In the genomic region with DNA sequence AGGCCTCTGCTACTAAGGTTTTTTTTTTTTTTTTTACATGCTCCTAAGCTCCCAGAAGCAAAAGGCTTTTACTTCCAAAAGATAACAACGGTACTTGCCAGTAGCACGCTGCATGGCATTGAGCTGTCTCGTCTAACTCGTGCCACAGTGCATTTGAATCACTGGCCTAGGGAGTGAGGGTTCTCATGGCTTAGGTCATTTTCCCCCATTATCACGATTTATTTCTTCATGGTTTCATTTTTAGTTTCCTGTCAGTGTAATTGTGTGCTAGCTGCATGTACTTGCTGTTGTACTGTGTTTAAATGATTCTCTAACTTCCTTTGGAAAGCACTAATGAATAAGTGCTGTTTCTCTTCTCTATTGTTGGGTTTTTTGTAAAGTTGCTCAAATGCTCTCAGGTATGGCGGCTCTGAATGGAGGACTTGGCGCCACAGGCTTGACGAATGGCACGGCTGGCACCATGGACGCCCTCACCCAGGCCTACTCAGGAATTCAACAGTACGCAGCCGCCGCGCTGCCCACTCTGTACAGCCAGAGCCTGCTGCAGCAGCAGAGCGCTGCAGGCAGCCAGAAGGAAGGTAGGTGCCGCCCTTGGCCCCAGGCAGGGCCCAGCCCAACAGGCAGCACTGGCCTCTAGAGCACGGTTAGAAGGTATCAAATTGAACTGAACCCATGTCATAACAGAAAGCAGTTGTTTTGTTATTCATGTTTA, we compare ENCODE assay signal across 20 cellular contexts.
DNase-seq lines count a peak whose midpoint lies in the region; ATAC-seq, FAIRE-seq and TF ChIP-seq lines count a peak whose summit lies in the region.
"Had no signal": no experiment of that assay in that cellular context is flagged by ENCODE, and none has a peak within 500 bp of the region (broad histone marks: within the 10 kb centered on the region; RNA-seq: fewer than 3 reads in every experiment).

No MANE protein-coding gene starts in this region.

- no peak overlapping the region for H2BK12ac ChIP-seq in neuronal stem cell (ENCODE audit: low read length)

- H3K14ac ChIP-seq in neuronal stem cell (ENCODE audit: low read length): peak overlapping the region; percentile 73

- peak; percentile 50 for DNase-seq in activated CD8-positive, alpha-beta memory T cell treated with anti-CD3 and anti-CD28 coated beads for 24 hours
- no peak for DNase-seq in activated CD8-positive, alpha-beta memory T cell treated with anti-CD3 and anti-CD28 coated beads, Interleukin-2, amount 50 U/mL, for 4 hours
- peak in 1 of 34 experiments; percentile 4 for DNase-seq in T-cell
- DNase-seq in GM12878 (ENCODE audit: low read depth, low spot score): no peak
- no peak for DNase-seq in neuronal stem cell (ENCODE audit: low spot score)
- DNase-seq in GM19238 (ENCODE audit: insufficient read length, low spot score): no peak
- DNase-seq in NOMO-1 treated with dmso at 0.1 percent for 144 hours (lab: John Stamatoyannopoulos, UW; ENCODE audit: unreplicated experiment): no peak
- DNase-seq in activated gamma-delta T cell (lab: John Stamatoyannopoulos, UW): no peak
- DNase-seq: C1 segment of cervical spinal cord; effector CD4-positive, alpha-beta T cell; esophagus squamous epithelium; left cardiac atrium; NCI-H1417 treated with DMSO at 0.1 percent for 48 hours; NCI-H774; PC-3; retina; SIG-M5 had no signal

- H3K27me3 Mint-ChIP-seq in T-cell: no peaks in the 10 kb centered on the region

- no peak overlapping the region for H3K4ac ChIP-seq in neuronal stem cell (ENCODE audit: low read length)

- H2AK5ac ChIP-seq in neuronal stem cell (ENCODE audit: low read depth, low read length): no peak overlapping the region

- TF ChIP-seq CTCF in GM12878 (IDR thresholded peaks at IDR 0.05 in 2 of 3, conservative IDR thresholded peaks at IDR 0.05 in 1 of 3; ENCODE audit: control insufficient read depth in 2 of 3, extremely low read depth in 1 of 3, insufficient read depth in 1 of 3, low read depth in 3 of 3, low read length in 3 of 3): no peak

- H2BK15ac ChIP-seq in neuronal stem cell (ENCODE audit: low read length): no peak overlapping the region

- no peak overlapping the region for H2BK5ac ChIP-seq in neuronal stem cell (ENCODE audit: low read length)

- ATAC-seq in T-cell (replicated peaks in 1 of 4): no peak
- ATAC-seq in GM12878: no peak
- ATAC-seq: left cardiac atrium, PC-3, WTC11 had no signal

- intact Hi-C loops in GM12878 (cut with micrococcal nuclease; ENCODE audit: unreplicated experiment): no loop called here

- no peak overlapping the region for H3K9ac ChIP-seq in GM12878 (ENCODE audit: control insufficient read depth, insufficient read depth, low read length)
- H3K9ac ChIP-seq in neuronal stem cell (ENCODE audit: low read depth, low read length, poor library complexity): no peak overlapping the region

- BruUV-seq in GM12878 (replicated peaks; lab: Mats Ljungman, UMichigan): no TSS peak

- H4K8ac ChIP-seq in neuronal stem cell (ENCODE audit: low read depth, low read length): no peak overlapping the region

- no peak overlapping the region for H3K4me2 ChIP-seq in GM12878 (ENCODE audit: control insufficient read depth, insufficient read depth)
- no peak overlapping the region for H3K4me2 ChIP-seq in neuronal stem cell (ENCODE audit: insufficient read depth, low read length, poor library complexity, severe bottlenecking)

- H3K79me1 ChIP-seq in neuronal stem cell (ENCODE audit: low read depth, low read length): no peaks in the 10 kb centered on the region

- H3K27ac Mint-ChIP-seq in T-cell: peak overlapping the region; percentile 72 to 83
- H3K27ac Mint-ChIP-seq: WTC11 had no signal

- H2AFZ ChIP-seq in GM12878 (ENCODE audit: control insufficient read depth, low read depth, low read length) (no peak overlapping the region), neuronal stem cell (ENCODE audit: low read length) (no peak overlapping the region)

- peaks cover 84% of the 10 kb centered on the region for H3K36me3 Mint-ChIP-seq in T-cell

- no peak for TF ChIP-seq EP300 in GM12878 (IDR thresholded peaks at IDR 0.05; ENCODE audit: borderline replicate concordance in 1 of 2, control insufficient read depth in 1 of 2, low read depth in 2 of 2, low read length in 2 of 2)

- 92% methylated on average over 17 of the region's 17 CpGs for WGBS in GM12878 (ENCODE audit: insufficient coverage, insufficient replicate concordance, low lambda C conversion rate, missing lambda C conversion rate)
- WGBS in neuronal stem cell (ENCODE audit: extremely low coverage in 2 of 2, insufficient read length in 2 of 2, insufficient replicate concordance in 1 of 2), 2 donors: no CpG with 5 or more reads among the region's 17 CpGs

- in situ Hi-C loops in GM12878 (cut with MboI): no loop called here

- no peaks in the 10 kb centered on the region for H3K79me2 ChIP-seq in GM12878 (ENCODE audit: control insufficient read depth, insufficient read depth, low read length)

- POLR2A ChIA-PET in T-cell (lab: Charles Lee): interaction anchor here (0.6 to 1.0 kb wide), 3 partner anchors 10 to 309 kb away, joined by 4 to 7 read pairs (median 5); no protein-coding TSS in a partner anchor
- POLR2A ChIA-PET in GM12878 (lab: Charles Lee): no interaction called here

- H3K4me1 ChIP-seq in GM12878 (ENCODE audit: control insufficient read depth, insufficient read depth, low read length) (peaks cover 26% of the 10 kb centered on the region), neuronal stem cell (ENCODE audit: control insufficient read depth in 2 of 2, insufficient read depth in 1 of 2, low read depth in 1 of 2, low read length in 2 of 2) (peaks cover 1 to 18% of the 10 kb centered on the region in 2 donors)
- H3K4me1 ChIP-seq: esophagus squamous epithelium, HAP-1 had no signal

- peak overlapping the region; percentile 35 for H3K23ac ChIP-seq in neuronal stem cell (ENCODE audit: low read depth, low read length, poor library complexity)

- peak; percentile 58 for TF ChIP-seq POLR2A in GM12878 (IDR thresholded peaks at IDR 0.05; ENCODE audit: low read depth, low read length)

- RAD21 ChIA-PET in GM12878 (lab: Charles Lee; ENCODE audit: unreplicated experiment): no interaction called here

- no peak overlapping the region for H4K91ac ChIP-seq in neuronal stem cell (ENCODE audit: low read depth, low read length, poor library complexity)

- SMC1A ChIA-PET in GM12878 (lab: Charles Lee; ENCODE audit: uncharacterized antibody, unreplicated experiment): no interaction called here

- H3K4me1 Mint-ChIP-seq in T-cell: peaks cover 53 to 61% (median 61%) of the 10 kb centered on the region in 3 donors

- H3K4me3 ChIP-seq in GM12878: no peak overlapping the region
- H3K4me3 ChIP-seq in neuronal stem cell (ENCODE audit: low read length in 2 of 2): no peak overlapping the region
- H3K4me3 ChIP-seq: esophagus squamous epithelium, HAP-1 had no signal

- H3K36me3 ChIP-seq in GM12878 (ENCODE audit: control insufficient read depth in 2 of 2, insufficient read depth in 2 of 2, low read length in 1 of 2): peaks cover 40 to 61% of the 10 kb centered on the region in 2 experiments
- peaks cover 5 to 12% of the 10 kb centered on the region in 2 donors for H3K36me3 ChIP-seq in neuronal stem cell (replicated peaks in 1 of 2; ENCODE audit: control insufficient read depth in 2 of 2, insufficient read depth in 2 of 2, low read length in 2 of 2)

- H2BK120ac ChIP-seq in neuronal stem cell (ENCODE audit: low read depth, low read length): no peak overlapping the region

- TF ChIP-seq RAD21 in GM12878 (IDR thresholded peaks at IDR 0.05; ENCODE audit: insufficient read depth, low read depth, low read length): no peak

- H3K9me3 ChIP-seq in GM12878 (replicated peaks; ENCODE audit: control insufficient read depth, insufficient read depth, low read length): no peaks in the 10 kb centered on the region
- H3K9me3 ChIP-seq in neuronal stem cell (replicated peaks in 1 of 2; ENCODE audit: control insufficient read depth in 2 of 2, insufficient read depth in 1 of 2, low read depth in 1 of 2, low read length in 2 of 2): no peaks in the 10 kb centered on the region
- H3K9me3 ChIP-seq: esophagus squamous epithelium, HAP-1 had no signal

- no peaks in the 10 kb centered on the region for H3K9me3 Mint-ChIP-seq in T-cell
- H3K9me3 Mint-ChIP-seq: WTC11 had no signal

- H3K27me3 ChIP-seq in GM12878 (replicated peaks in 1 of 2; ENCODE audit: control insufficient read depth in 2 of 2, insufficient read depth in 2 of 2, low read length in 1 of 2) (no peaks in the 10 kb centered on the region), neuronal stem cell (ENCODE audit: control insufficient read depth in 3 of 3, insufficient read depth in 3 of 3, low read depth in 1 of 3, low read length in 3 of 3) (no peaks in the 10 kb centered on the region)
- H3K27me3 ChIP-seq: esophagus squamous epithelium, neutrophil had no signal

- no peak overlapping the region for H3K18ac ChIP-seq in neuronal stem cell (ENCODE audit: low read length)

- CTCF ChIA-PET in T-cell (lab: Charles Lee) (interaction anchor here in 1 of 2 donors (0.6 kb wide), 2 partner anchors 51 to 131 kb away, joined by 3 read pairs; no protein-coding TSS in a partner anchor), GM12878 (lab: Yijun Ruan, JAX) (interaction anchor here (1.4 kb wide), 1 partner anchor 8 kb away, joined by 4 read pairs; no protein-coding TSS in a partner anchor)

- H3K27ac ChIP-seq in GM12878 (ENCODE audit: control insufficient read depth, insufficient read depth) (no peak overlapping the region), neuronal stem cell (replicated peaks; ENCODE audit: low read length) (no peak overlapping the region)
- H3K27ac ChIP-seq: esophagus squamous epithelium had no signal

- H3K4me3 Mint-ChIP-seq in T-cell: no peak overlapping the region
- H3K4me3 Mint-ChIP-seq: WTC11 had no signal

- no peaks in the 10 kb centered on the region for H4K20me1 ChIP-seq in GM12878 (ENCODE audit: control insufficient read depth, insufficient read depth)

- no peak for FAIRE-seq in GM12878 (lab: Jason Lieb, UNC)

TF ChIP-seq in GM12878, 131 proteins besides CTCF, POLR2A, EP300 and RAD21:
- TF ChIP-seq, protein P1, sequence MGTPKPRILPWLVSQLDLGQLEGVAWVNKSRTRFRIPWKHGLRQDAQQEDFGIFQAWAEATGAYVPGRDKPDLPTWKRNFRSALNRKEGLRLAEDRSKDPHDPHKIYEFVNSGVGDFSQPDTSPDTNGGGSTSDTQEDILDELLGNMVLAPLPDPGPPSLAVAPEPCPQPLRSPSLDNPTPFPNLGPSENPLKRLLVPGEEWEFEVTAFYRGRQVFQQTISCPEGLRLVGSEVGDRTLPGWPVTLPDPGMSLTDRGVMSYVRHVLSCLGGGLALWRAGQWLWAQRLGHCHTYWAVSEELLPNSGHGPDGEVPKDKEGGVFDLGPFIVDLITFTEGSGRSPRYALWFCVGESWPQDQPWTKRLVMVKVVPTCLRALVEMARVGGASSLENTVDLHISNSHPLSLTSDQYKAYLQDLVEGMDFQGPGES (IDR thresholded peaks at IDR 0.05): no peak
- TF ChIP-seq SMC3 (IDR thresholded peaks at IDR 0.05; ENCODE audit: borderline replicate concordance, low read length): no peak
TF ChIP-seq in GM12878: peak in this region for 0.
